ENCODE assay signal across 31 cellular contexts in the genomic region with DNA sequence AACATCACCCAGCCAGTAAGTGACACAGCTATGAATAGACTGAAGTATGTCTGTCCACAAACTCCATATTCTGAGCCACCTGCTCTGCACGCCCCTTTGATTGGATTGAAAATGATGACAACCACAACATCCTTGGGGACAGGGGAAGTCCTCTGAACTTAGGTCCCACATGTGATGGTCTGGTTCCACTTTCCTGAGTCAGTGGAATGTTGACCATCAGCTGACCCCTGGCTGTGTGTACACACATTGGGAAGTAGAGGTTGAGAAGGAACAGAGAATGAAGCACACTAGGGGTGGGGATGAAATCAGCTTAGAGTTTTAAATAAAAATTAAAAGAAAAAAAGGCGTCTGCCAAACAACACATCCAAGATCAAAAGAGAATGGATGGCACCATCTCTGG. TPM values are rescaled to one million over a fixed set of nuclear protein-coding genes. Genes with fewer than 3 reads are reported as not detected.
"Had no signal": no experiment of that assay in that cellular context is flagged by ENCODE, and none has a peak within 500 bp of the region (broad histone marks: within the 10 kb centered on the region; RNA-seq: fewer than 3 reads in every experiment).

No MANE protein-coding gene starts in this region.

- H3K27me3 ChIP-seq: brain microvascular endothelial cell, dorsolateral prefrontal cortex had no signal

- H3K4me1 Mint-ChIP-seq: activated CD4-positive, alpha-beta memory T cell treated with anti-CD3 and anti-CD28 coated beads, Interleukin-2, amount 10 ng/mL, durations not matched to agents 7 days and 5 days; activated CD4-positive, alpha-beta T cell treated with anti-CD3 and anti-CD28 coated beads, Interleukin-2, amount 10 ng/mL, durations not matched to agents 7 days and 5 days; activated T-helper 17 cell treated with anti-CD3 and anti-CD28 coated beads, Interleukin-2, amount 50 U/mL, for 72 hours; central memory CD8-positive, alpha-beta T cell; endodermal cell; WTC11 had no signal

- H3K36me3 Mint-ChIP-seq: activated naive CD8-positive, alpha-beta T cell; WTC11 had no signal

- H3K9me3 ChIP-seq: gastrocnemius medialis, heart left ventricle had no signal

- ATAC-seq: activated T-cell treated with anti-CD3 and anti-CD28 coated beads, Interleukin-2, amount 50 U/mL, for 4 hours; activated T-helper 17 cell treated with anti-CD3 and anti-CD28 coated beads, Interleukin-2, amount 50 U/mL, for 72 hours; esophagus mucosa; foreskin keratinocyte; gastrocnemius medialis; heart left ventricle; WTC11 had no signal

- H3K9me3 Mint-ChIP-seq: activated CD4-positive, alpha-beta memory T cell treated with anti-CD3 and anti-CD28 coated beads, Interleukin-2, amount 10 ng/mL, durations not matched to agents 7 days and 5 days; activated T-cell treated with anti-CD3 and anti-CD28 coated beads, Interleukin-2, amount 50 U/mL, for 4 hours; activated T-helper 17 cell treated with anti-CD3 and anti-CD28 coated beads, Interleukin-2, amount 50 U/mL, for 72 hours; central memory CD8-positive, alpha-beta T cell; dendritic cell treated with granulocyte-macrophage colony-stimulating factor and Interleukin-4, amounts not matched to agents 40 ng/mL and 50 ng/mL, for 4 days; endodermal cell had no signal

- H3K4me1 ChIP-seq: foreskin keratinocyte, gastrocnemius medialis, heart left ventricle had no signal

- H3K4me3 ChIP-seq: coronary artery, dorsolateral prefrontal cortex, gastrocnemius medialis, heart left ventricle had no signal

- H3K27ac ChIP-seq: brain microvascular endothelial cell, coronary artery, dorsolateral prefrontal cortex, foreskin keratinocyte, gastrocnemius medialis, heart left ventricle, VCaP had no signal

- H3K27ac Mint-ChIP-seq: activated CD4-positive, alpha-beta memory T cell treated with anti-CD3 and anti-CD28 coated beads, Interleukin-2, amount 10 ng/mL, durations not matched to agents 7 days and 5 days; activated CD4-positive, alpha-beta T cell treated with anti-CD3 and anti-CD28 coated beads, Interleukin-2, amount 10 ng/mL, durations not matched to agents 7 days and 5 days; activated naive CD8-positive, alpha-beta T cell; activated T-helper 17 cell treated with anti-CD3 and anti-CD28 coated beads, Interleukin-2, amount 50 U/mL, for 72 hours; dendritic cell treated with granulocyte-macrophage colony-stimulating factor and Interleukin-4, amounts not matched to agents 40 ng/mL and 50 ng/mL, for 4 days; endodermal cell; WTC11 had no signal

- H3K4me3 Mint-ChIP-seq: activated CD4-positive, alpha-beta memory T cell treated with anti-CD3 and anti-CD28 coated beads, Interleukin-2, amount 10 ng/mL, durations not matched to agents 7 days and 5 days; activated CD4-positive, alpha-beta T cell treated with anti-CD3 and anti-CD28 coated beads, Interleukin-2, amount 10 ng/mL, durations not matched to agents 7 days and 5 days; activated naive CD8-positive, alpha-beta T cell; activated T-cell treated with anti-CD3 and anti-CD28 coated beads, Interleukin-2, amount 50 U/mL, for 4 hours; activated T-helper 17 cell treated with anti-CD3 and anti-CD28 coated beads, Interleukin-2, amount 50 U/mL, for 72 hours; central memory CD8-positive, alpha-beta T cell; dendritic cell treated with granulocyte-macrophage colony-stimulating factor and Interleukin-4, amounts not matched to agents 40 ng/mL and 50 ng/mL, for 4 days; endodermal cell; WTC11 had no signal

- FAIRE-seq: astrocyte, bronchial epithelial cell had no signal

- DNase-seq: activated CD4-positive, alpha-beta memory T cell treated with anti-CD3 and anti-CD28 coated beads, Interleukin-2, amount 10 ng/mL, durations not matched to agents 7 days and 5 days; activated CD4-positive, alpha-beta T cell treated with anti-CD3 and anti-CD28 coated beads for 1 hour; activated CD4-positive, alpha-beta T cell treated with anti-CD3 and anti-CD28 coated beads for 4 hours; activated CD4-positive, alpha-beta T cell treated with anti-CD3 and anti-CD28 coated beads, Interleukin-2, amount 10 ng/mL, durations not matched to agents 7 days and 5 days; activated CD4-positive, alpha-beta T cell treated with anti-CD3 and anti-CD28 coated beads, Interleukin-2, amount 50 U/mL, for 4 hours; activated effector memory CD4-positive, alpha-beta T cell treated with Interleukin-2 at 50 U/mL for 16 hours; activated gamma-delta T cell treated with Interleukin-2 at 50 U/mL for 16 hours; activated naive CD4-positive, alpha-beta T cell treated with anti-CD3 and anti-CD28 coated beads, Interleukin-2, amount 50 U/mL, for 16 hours; activated naive CD4-positive, alpha-beta T cell treated with Interleukin-2 at 50 U/mL for 16 hours; activated T-cell treated with anti-CD3 and anti-CD28 coated beads, Interleukin-2, amount 50 U/mL, for 4 hours; amniotic stem cell; anterior cingulate cortex; brain microvascular endothelial cell; dorsolateral prefrontal cortex; effector memory CD4-positive, alpha-beta T cell; endodermal cell; foreskin keratinocyte; gastrocnemius medialis; glutamatergic neuron; heart left ventricle; T-helper 2 cell had no signal

- H3K36me3 ChIP-seq: brain microvascular endothelial cell, gastrocnemius medialis, heart left ventricle had no signal

- H3K27me3 Mint-ChIP-seq: activated CD4-positive, alpha-beta T cell treated with anti-CD3 and anti-CD28 coated beads, Interleukin-2, amount 10 ng/mL, durations not matched to agents 7 days and 5 days had no signal

RNA-seq across cellular contexts. Expression of a gene that starts 8.0 kb away (rescaled TPM):
- total RNA-seq: bronchial epithelial cell, esophagus mucosa, gastrocnemius medialis had no signal
